In genomic region chr5:33808699-33809098, GRCh38 we compare ENCODE assay signal across 17 cellular contexts.
DNase-seq lines count a peak whose midpoint lies in the region; ATAC-seq and TF ChIP-seq lines count a peak whose summit lies in the region.
"Had no signal": no experiment of that assay in that cellular context is flagged by ENCODE, and none has a peak within 500 bp of the region (broad histone marks: within the 10 kb centered on the region; RNA-seq: fewer than 3 reads in every experiment).

No MANE protein-coding gene starts in this region.

- H3K27me3 ChIP-seq in left ventricle myocardium inferior (ENCODE audit: low read depth) (no peaks in the 10 kb centered on the region), smooth muscle cell (ENCODE audit: low read depth) (no peaks in the 10 kb centered on the region)
- H3K27me3 ChIP-seq: SJSA1 had no signal

- H3K9me3 Mint-ChIP-seq in HFFc6: no peaks in the 10 kb centered on the region
- H3K9me3 Mint-ChIP-seq: CD8-positive, alpha-beta memory T cell had no signal

- H3K27ac ChIP-seq in left ventricle myocardium inferior (replicated peaks) (peak overlapping the region; percentile 41), smooth muscle cell (ENCODE audit: low read depth) (peak overlapping the region; percentile 88)
- H3K27ac ChIP-seq: KMS-11, SJSA1 had no signal

- ATAC-seq in Right ventricle myocardium inferior (no peak), HG03196 (IDR thresholded peaks at IDR 0.05; ENCODE audit: unreplicated experiment) (no peak)

- no peaks in the 10 kb centered on the region for H3K36me3 ChIP-seq in left ventricle myocardium inferior
- H3K36me3 ChIP-seq in smooth muscle cell (ENCODE audit: low read depth): no peaks in the 10 kb centered on the region
- H3K36me3 ChIP-seq: SJSA1 had no signal

- intact Hi-C loops in left ventricle myocardium inferior (cut with micrococcal nuclease): no loop called here
- intact Hi-C loops in Right ventricle myocardium inferior (cut with DNase I): no loop called here

- H3K27ac Mint-ChIP-seq in HFFc6: peak overlapping the region; percentile 82; the same call in 1 of the 2 replicates
- H3K27ac Mint-ChIP-seq: CD8-positive, alpha-beta memory T cell had no signal

- no peaks in the 10 kb centered on the region for H3K9me3 ChIP-seq in left ventricle myocardium inferior (replicated peaks)
- no peaks in the 10 kb centered on the region for H3K9me3 ChIP-seq in smooth muscle cell (replicated peaks; ENCODE audit: low read depth)
- H3K9me3 ChIP-seq: SJSA1 had no signal

- H3K4me1 Mint-ChIP-seq in HFFc6 (ENCODE audit: low read depth): peaks cover 73% of the 10 kb centered on the region

- peaks cover 6% of the 10 kb centered on the region for H3F3A ChIP-seq in smooth muscle cell (ENCODE audit: low read depth)

- peaks cover 2% of the 10 kb centered on the region for H3K27me3 Mint-ChIP-seq in HFFc6 (ENCODE audit: insufficient read depth)

- no peak overlapping the region for H3K9ac ChIP-seq in smooth muscle cell (ENCODE audit: low read depth)
- H3K9ac ChIP-seq: KMS-11 had no signal

- peaks cover 5% of the 10 kb centered on the region for H3K79me2 ChIP-seq in smooth muscle cell (ENCODE audit: low read depth)

- no peak for TF ChIP-seq CTCF in left ventricle myocardium inferior (IDR thresholded peaks at IDR 0.05; ENCODE audit: borderline replicate concordance)
- TF ChIP-seq CTCF in HFFc6 (IDR thresholded peaks at IDR 0.05): no peak
- no peak for TF ChIP-seq CTCF in smooth muscle cell (IDR thresholded peaks at IDR 0.05; ENCODE audit: borderline replicate concordance, insufficient read depth, poor library complexity, severe bottlenecking)

- no peak overlapping the region for H3K4me3 Mint-ChIP-seq in HFFc6
- H3K4me3 Mint-ChIP-seq: CD8-positive, alpha-beta memory T cell had no signal

- peaks cover 43% of the 10 kb centered on the region for H3K36me3 Mint-ChIP-seq in HFFc6 (ENCODE audit: low read depth)
- H3K36me3 Mint-ChIP-seq: CD8-positive, alpha-beta memory T cell had no signal

- H2AFZ ChIP-seq in smooth muscle cell (ENCODE audit: low read depth): no peak overlapping the region
- H2AFZ ChIP-seq: PC-9 had no signal

- 71% methylated on average over 4 of the region's 4 CpGs for WGBS in smooth muscle cell (ENCODE audit: low lambda C conversion rate)

- H3K4me3 ChIP-seq in left ventricle myocardium inferior (no peak overlapping the region), smooth muscle cell (no peak overlapping the region)
- H3K4me3 ChIP-seq: PC-9, SJSA1 had no signal

- H3K4me1 ChIP-seq in left ventricle myocardium inferior (peaks cover 6% of the 10 kb centered on the region), smooth muscle cell (ENCODE audit: low read depth) (peaks cover 20% of the 10 kb centered on the region)

- no peak for DNase-seq in left ventricle myocardium inferior
- DNase-seq in Right ventricle myocardium inferior (ENCODE audit: missing footprints): no peak
- DNase-seq in HFFc6: no peak
- DNase-seq in dermis blood vessel endothelial cell: peak; percentile 8
- DNase-seq in smooth muscle cell (lab: John Stamatoyannopoulos, UW; ENCODE audit: unreplicated experiment): no peak
- no peak for DNase-seq in DMS153 treated with DMSO at 0.1 percent for 48 hours (lab: John Stamatoyannopoulos, UW; ENCODE audit: unreplicated experiment)
- DNase-seq in NCI-H1436 (lab: John Stamatoyannopoulos, UW): no peak
- DNase-seq: C1 segment of cervical spinal cord; CD8-positive, alpha-beta memory T cell; GOT3; NCI-H1417; NCI-H187 treated with DMSO at 0.1 percent for 48 hours; NCI-H526; PC-9 had no signal

- peak overlapping the region; percentile 70 for H3K4me2 ChIP-seq in smooth muscle cell
- H3K4me2 ChIP-seq: KMS-11, PC-9 had no signal

- H4K20me1 ChIP-seq in smooth muscle cell (ENCODE audit: low read depth): no peaks in the 10 kb centered on the region
